ENCODE assay signal across 2 cellular contexts in the genomic region with DNA sequence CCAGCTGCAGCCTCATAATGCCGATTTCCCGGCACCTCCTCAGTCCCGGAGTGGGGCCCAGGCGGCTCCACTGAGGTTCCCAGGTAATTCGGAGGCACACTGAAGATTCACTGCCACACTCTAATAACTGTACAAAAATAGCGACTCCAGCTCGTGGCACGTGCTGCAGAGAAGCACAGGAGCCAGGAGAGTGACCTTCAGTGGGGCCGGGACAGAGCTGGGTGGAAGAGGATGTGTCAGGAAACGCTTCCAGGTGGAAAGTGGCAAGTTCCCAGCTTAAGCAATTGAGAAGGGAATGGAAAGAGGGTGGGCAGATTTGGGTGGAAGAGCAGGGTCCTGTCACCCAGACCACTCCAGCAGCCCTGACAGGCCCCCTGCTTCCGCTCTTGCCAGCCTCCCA.
TF ChIP-seq lines count a peak whose summit lies in the region.

No MANE protein-coding gene starts in this region.

TF ChIP-seq in IMR-90, 13 proteins besides CTCF, POLR2A, EP300 and RAD21:
- no peak for TF ChIP-seq MAFK (IDR thresholded peaks at IDR 0.05; ENCODE audit: low read depth, low read length)
- no peak for TF ChIP-seq MAZ (IDR thresholded peaks at IDR 0.05; ENCODE audit: borderline replicate concordance, low read depth, low read length)
- TF ChIP-seq MXI1 (IDR thresholded peaks at IDR 0.05; ENCODE audit: borderline replicate concordance, low read depth, low read length), result no peak
- no peak for TF ChIP-seq RCOR1 (IDR thresholded peaks at IDR 0.05; ENCODE audit: insufficient replicate concordance, low read length)
- TF ChIP-seq, protein P1, sequence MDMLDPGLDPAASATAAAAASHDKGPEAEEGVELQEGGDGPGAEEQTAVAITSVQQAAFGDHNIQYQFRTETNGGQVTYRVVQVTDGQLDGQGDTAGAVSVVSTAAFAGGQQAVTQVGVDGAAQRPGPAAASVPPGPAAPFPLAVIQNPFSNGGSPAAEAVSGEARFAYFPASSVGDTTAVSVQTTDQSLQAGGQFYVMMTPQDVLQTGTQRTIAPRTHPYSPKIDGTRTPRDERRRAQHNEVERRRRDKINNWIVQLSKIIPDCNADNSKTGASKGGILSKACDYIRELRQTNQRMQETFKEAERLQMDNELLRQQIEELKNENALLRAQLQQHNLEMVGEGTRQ (IDR thresholded peaks at IDR 0.05; ENCODE audit: low read depth, low read length), result no peak
- TF ChIP-seq RFX5 (IDR thresholded peaks at IDR 0.05; ENCODE audit: low read depth, low read length), result no peak
- no peak for TF ChIP-seq SMC3 (IDR thresholded peaks at IDR 0.05; ENCODE audit: low read depth, low read length)
- TF ChIP-seq, protein P2, sequence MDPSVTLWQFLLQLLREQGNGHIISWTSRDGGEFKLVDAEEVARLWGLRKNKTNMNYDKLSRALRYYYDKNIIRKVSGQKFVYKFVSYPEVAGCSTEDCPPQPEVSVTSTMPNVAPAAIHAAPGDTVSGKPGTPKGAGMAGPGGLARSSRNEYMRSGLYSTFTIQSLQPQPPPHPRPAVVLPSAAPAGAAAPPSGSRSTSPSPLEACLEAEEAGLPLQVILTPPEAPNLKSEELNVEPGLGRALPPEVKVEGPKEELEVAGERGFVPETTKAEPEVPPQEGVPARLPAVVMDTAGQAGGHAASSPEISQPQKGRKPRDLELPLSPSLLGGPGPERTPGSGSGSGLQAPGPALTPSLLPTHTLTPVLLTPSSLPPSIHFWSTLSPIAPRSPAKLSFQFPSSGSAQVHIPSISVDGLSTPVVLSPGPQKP (IDR thresholded peaks at IDR 0.05; ENCODE audit: borderline replicate concordance, low read depth, low read length), result no peak
- no peak for TF ChIP-seq FOS (IDR thresholded peaks at IDR 0.05; ENCODE audit: low read depth, low read length)
- TF ChIP-seq NFE2L2 (IDR thresholded peaks at IDR 0.05; ENCODE audit: low read depth, low read length), result no peak
- TF ChIP-seq CHD1 (IDR thresholded peaks at IDR 0.05; ENCODE audit: low read depth, low read length), result no peak
- no peak for TF ChIP-seq BHLHE40 (IDR thresholded peaks at IDR 0.05; ENCODE audit: low read depth, low read length)
- no peak for TF ChIP-seq CEBPB (IDR thresholded peaks at IDR 0.05; ENCODE audit: low read depth, low read length)

TF ChIP-seq in H1, 55 proteins besides CTCF, POLR2A, EP300 and RAD21:
- TF ChIP-seq JUND (IDR thresholded peaks at IDR 0.05; ENCODE audit: low read length) (no peak), POU5F1 (IDR thresholded peaks at IDR 0.05; ENCODE audit: low read depth, low read length) (no peak), GABPA (IDR thresholded peaks at IDR 0.05; ENCODE audit: borderline replicate concordance, insufficient read depth, low read length) (no peak), EGR1 (IDR thresholded peaks at IDR 0.05; ENCODE audit: borderline replicate concordance, low read depth, low read length) (no peak), SIN3A (conservative IDR thresholded peaks at IDR 0.05 in 1 of 2, IDR thresholded peaks at IDR 0.05 in 1 of 2; ENCODE audit: low read depth in 1 of 2, low read length in 2 of 2) (no peak), SIX5 (IDR thresholded peaks at IDR 0.05; ENCODE audit: low read depth, low read length) (no peak), TCF12 (IDR thresholded peaks at IDR 0.05; ENCODE audit: low read depth, low read length) (no peak), BCL11A (IDR thresholded peaks at IDR 0.05; ENCODE audit: low read depth in 2 of 2, low read length in 2 of 2) (no peak), CBX5 (IDR thresholded peaks at IDR 0.05; ENCODE audit: low read depth, low read length) (no peak), CTBP2 (IDR thresholded peaks at IDR 0.05; ENCODE audit: borderline replicate concordance, insufficient read depth, insufficient read length, low read length) (no peak), FOSL1 (IDR thresholded peaks at IDR 0.05; ENCODE audit: insufficient read depth, low read depth, low read length) (no peak), TAF1 (IDR thresholded peaks at IDR 0.05; ENCODE audit: low read depth, low read length) (no peak), HDAC2 (IDR thresholded peaks at IDR 0.05; ENCODE audit: borderline replicate concordance in 1 of 2, low read depth in 2 of 2, low read length in 2 of 2) (no peak), TEAD4 (IDR thresholded peaks at IDR 0.05; ENCODE audit: low read depth, low read length) (no peak), BACH1 (IDR thresholded peaks at IDR 0.05; ENCODE audit: low read length) (no peak)
- TF ChIP-seq, protein P3, sequence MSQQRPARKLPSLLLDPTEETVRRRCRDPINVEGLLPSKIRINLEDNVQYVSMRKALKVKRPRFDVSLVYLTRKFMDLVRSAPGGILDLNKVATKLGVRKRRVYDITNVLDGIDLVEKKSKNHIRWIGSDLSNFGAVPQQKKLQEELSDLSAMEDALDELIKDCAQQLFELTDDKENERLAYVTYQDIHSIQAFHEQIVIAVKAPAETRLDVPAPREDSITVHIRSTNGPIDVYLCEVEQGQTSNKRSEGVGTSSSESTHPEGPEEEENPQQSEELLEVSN (IDR thresholded peaks at IDR 0.05), result no peak
- TF ChIP-seq, protein P4, sequence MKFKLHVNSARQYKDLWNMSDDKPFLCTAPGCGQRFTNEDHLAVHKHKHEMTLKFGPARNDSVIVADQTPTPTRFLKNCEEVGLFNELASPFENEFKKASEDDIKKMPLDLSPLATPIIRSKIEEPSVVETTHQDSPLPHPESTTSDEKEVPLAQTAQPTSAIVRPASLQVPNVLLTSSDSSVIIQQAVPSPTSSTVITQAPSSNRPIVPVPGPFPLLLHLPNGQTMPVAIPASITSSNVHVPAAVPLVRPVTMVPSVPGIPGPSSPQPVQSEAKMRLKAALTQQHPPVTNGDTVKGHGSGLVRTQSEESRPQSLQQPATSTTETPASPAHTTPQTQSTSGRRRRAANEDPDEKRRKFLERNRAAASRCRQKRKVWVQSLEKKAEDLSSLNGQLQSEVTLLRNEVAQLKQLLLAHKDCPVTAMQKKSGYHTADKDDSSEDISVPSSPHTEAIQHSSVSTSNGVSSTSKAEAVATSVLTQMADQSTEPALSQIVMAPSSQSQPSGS (IDR thresholded peaks at IDR 0.05; ENCODE audit: low read length), result no peak
